In the genomic region with DNA sequence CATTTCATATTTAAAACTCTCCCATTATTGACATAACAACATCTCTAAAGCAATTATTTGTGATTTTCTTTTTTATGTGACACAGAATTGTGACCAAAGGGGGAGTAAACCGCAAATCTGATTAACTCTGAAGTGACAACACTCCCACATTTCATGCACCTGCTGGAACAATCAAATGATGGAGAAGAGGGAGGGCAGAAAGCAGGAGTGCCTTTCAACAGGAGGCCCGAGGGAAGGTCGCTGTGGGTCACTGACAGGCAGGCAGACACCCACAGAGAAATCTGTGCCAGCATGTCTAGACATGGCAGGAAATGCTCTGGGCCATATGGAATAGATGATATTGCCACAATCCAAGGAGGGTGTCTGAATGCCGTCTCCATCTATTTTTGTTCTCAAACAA, we compare ENCODE assay signal across 17 cellular contexts.
A peak's percentile ranks its signal among the peaks of the same experiment; 100 is the strongest.
DNase-seq lines count a peak whose midpoint lies in the region; ATAC-seq, FAIRE-seq and TF ChIP-seq lines count a peak whose summit lies in the region.
"Had no signal": no experiment of that assay in that cellular context is flagged by ENCODE, and none has a peak within 500 bp of the region (broad histone marks: within the 10 kb centered on the region; RNA-seq: fewer than 3 reads in every experiment).

No MANE protein-coding gene starts in this region.

- no peak overlapping the region for H3K4me3 Mint-ChIP-seq in CD14-positive monocyte
- H3K4me3 Mint-ChIP-seq: activated naive CD8-positive, alpha-beta T cell treated with anti-CD3 and anti-CD28 coated beads, Interleukin-2, amount 50 U/mL, for 24 hours; stimulated activated naive B cell treated with anti-CD40 and anti-IgM and Interleukin-4, amounts not matched to agents 10 μg/mL and 1 μg/mL and 100 μg/mL, for 72 hours had no signal

- intact Hi-C loops in endothelial cell of umbilical vein (cut with micrococcal nuclease) (loop anchor here (1.0 kb wide), 1 partner anchor 233 kb away; no protein-coding TSS in a partner anchor), CD14-positive monocyte (cut with micrococcal nuclease) (no loop called here), left ventricle myocardium inferior (cut with micrococcal nuclease) (no loop called here)

- no peak overlapping the region for H3K27ac ChIP-seq in A549
- H3K27ac ChIP-seq in endothelial cell of umbilical vein (ENCODE audit: insufficient read depth, low read depth, low read length) = peak overlapping the region; percentile 68
- no peak overlapping the region for H3K27ac ChIP-seq in left ventricle myocardium inferior (replicated peaks)
- H3K27ac ChIP-seq: colonic mucosa, pancreas had no signal

- peaks cover 0 to 3% of the 10 kb centered on the region in 2 experiments for H3K36me3 ChIP-seq in endothelial cell of umbilical vein (ENCODE audit: control insufficient read depth in 2 of 2, extremely low read depth in 1 of 2, insufficient read depth in 2 of 2, low read length in 2 of 2)
- H3K36me3 ChIP-seq in left ventricle myocardium inferior = no peaks in the 10 kb centered on the region
- H3K36me3 ChIP-seq: colonic mucosa, pancreas had no signal

- no peak overlapping the region for H3K4me3 ChIP-seq in A549
- no peak overlapping the region for H3K4me3 ChIP-seq in endothelial cell of umbilical vein (replicated peaks in 1 of 3; ENCODE audit: insufficient read depth in 1 of 3, low read depth in 1 of 3, low read length in 3 of 3)
- no peak overlapping the region for H3K4me3 ChIP-seq in left ventricle myocardium inferior
- H3K4me3 ChIP-seq: colonic mucosa, pancreas had no signal

- POLR2A ChIA-PET in A549 (lab: Yijun Ruan, JAX) = no interaction called here
- POLR2A ChIA-PET in endothelial cell of umbilical vein (lab: Charles Lee) = interaction anchor here (0.6 kb wide), 1 partner anchor 11 kb away, joined by 3 read pairs; no protein-coding TSS in a partner anchor

- H3K36me3 Mint-ChIP-seq in CD14-positive monocyte = no peaks in the 10 kb centered on the region
- H3K36me3 Mint-ChIP-seq: stimulated activated naive B cell treated with anti-CD40 and anti-IgM and Interleukin-4, amounts not matched to agents 10 μg/mL and 1 μg/mL and 100 μg/mL, for 72 hours had no signal

- H3K79me2 ChIP-seq in endothelial cell of umbilical vein (ENCODE audit: control insufficient read depth, insufficient read depth, low read length) = peaks cover 33% of the 10 kb centered on the region

- no peak for TF ChIP-seq RAD21 in A549 (conservative IDR thresholded peaks at IDR 0.05 in 1 of 2, IDR thresholded peaks at IDR 0.05 in 1 of 2)

- DNase-seq in A549 (ENCODE audit: low read depth in 1 of 2, low spot score in 1 of 2) = no peak
- peak; percentile 50 for DNase-seq in NCI-H1092 treated with DMSO at 0.1 percent for 48 hours (lab: John Stamatoyannopoulos, UW)
- DNase-seq in NCI-H69 (lab: John Stamatoyannopoulos, UW) = peak; percentile 99
- peak; percentile 85 for DNase-seq in endothelial cell of umbilical vein (ENCODE audit: low read depth, low spot score)
- no peak for DNase-seq in CD14-positive monocyte (ENCODE audit: low spot score)
- DNase-seq in left ventricle myocardium inferior = no peak
- no peak for DNase-seq in superior temporal gyrus (ENCODE audit: extremely low spot score)
- DNase-seq: activated naive CD8-positive, alpha-beta T cell treated with anti-CD3 and anti-CD28 coated beads, Interleukin-2, amount 50 U/mL, for 24 hours; colonic mucosa; HCEC 1CT; NCI-H1048; pancreas; stimulated activated CD4-positive, alpha-beta T cell treated with anti-CD3 and anti-CD28 coated beads, Interleukin-4, amount 100 ng/mL, for 1 hour; stimulated activated naive B cell treated with anti-CD40 and anti-IgM and Interleukin-4, amounts not matched to agents 10 μg/mL and 1 μg/mL and 100 μg/mL, for 72 hours; T1000 had no signal

- dilution Hi-C loops in endothelial cell of umbilical vein (cut with MboI; ENCODE audit: extremely low pct_ligation_motif_present, low sequenced_read_pairs) = no loop called here

- peaks cover 0 to 4% (median 0%) of the 10 kb centered on the region in 7 donors for H3K9me3 Mint-ChIP-seq in CD14-positive monocyte
- H3K9me3 Mint-ChIP-seq: activated naive CD8-positive, alpha-beta T cell treated with anti-CD3 and anti-CD28 coated beads, Interleukin-2, amount 50 U/mL, for 24 hours; stimulated activated naive B cell treated with anti-CD40 and anti-IgM and Interleukin-4, amounts not matched to agents 10 μg/mL and 1 μg/mL and 100 μg/mL, for 72 hours had no signal

- H4K20me1 ChIP-seq in endothelial cell of umbilical vein (replicated peaks; ENCODE audit: control insufficient read depth, extremely low read depth, insufficient read depth, low read length) = peaks cover 4% of the 10 kb centered on the region

- no peaks in the 10 kb centered on the region for H3K9me3 ChIP-seq in A549
- H3K9me3 ChIP-seq in endothelial cell of umbilical vein (replicated peaks; ENCODE audit: control insufficient read depth, insufficient read depth, low read length) = no peaks in the 10 kb centered on the region
- H3K9me3 ChIP-seq in left ventricle myocardium inferior (replicated peaks) = no peaks in the 10 kb centered on the region
- H3K9me3 ChIP-seq: colonic mucosa, pancreas had no signal

- H3K9me1 ChIP-seq in endothelial cell of umbilical vein (replicated peaks; ENCODE audit: control insufficient read depth, extremely low read depth, insufficient read depth, low read length) = no peaks in the 10 kb centered on the region

- H3K4me1 ChIP-seq in A549 (peaks cover 8% of the 10 kb centered on the region; the same call in 2 of the 3 replicates), endothelial cell of umbilical vein (ENCODE audit: control insufficient read depth, extremely low read depth, insufficient read depth, low read length) (peaks cover 15% of the 10 kb centered on the region), left ventricle myocardium inferior (peaks cover 46% of the 10 kb centered on the region)
- H3K4me1 ChIP-seq: colonic mucosa, pancreas had no signal

- ATAC-seq in A549 (no peak), GM19397 (IDR thresholded peaks at IDR 0.05; ENCODE audit: unreplicated experiment) (no peak)
- ATAC-seq: activated naive CD8-positive, alpha-beta T cell treated with anti-CD3 and anti-CD28 coated beads, Interleukin-2, amount 50 U/mL, for 24 hours; stimulated activated naive B cell treated with anti-CD40 and anti-IgM and Interleukin-4, amounts not matched to agents 10 μg/mL and 1 μg/mL and 100 μg/mL, for 72 hours had no signal

- H3K4me1 Mint-ChIP-seq in CD14-positive monocyte = peaks cover 2% of the 10 kb centered on the region
- H3K4me1 Mint-ChIP-seq: activated naive CD8-positive, alpha-beta T cell treated with anti-CD3 and anti-CD28 coated beads, Interleukin-2, amount 50 U/mL, for 24 hours; stimulated activated naive B cell treated with anti-CD40 and anti-IgM and Interleukin-4, amounts not matched to agents 10 μg/mL and 1 μg/mL and 100 μg/mL, for 72 hours had no signal

- no peak overlapping the region for H2AFZ ChIP-seq in endothelial cell of umbilical vein (ENCODE audit: low read depth, low read length)

- TF ChIP-seq POLR2A in A549 (IDR thresholded peaks at IDR 0.05; ENCODE audit: low read length) (no peak), endothelial cell of umbilical vein (IDR thresholded peaks at IDR 0.05; ENCODE audit: low read depth, low read length) (no peak)

- TF ChIP-seq CTCF in A549 (IDR thresholded peaks at IDR 0.05) = no peak
- TF ChIP-seq CTCF in endothelial cell of umbilical vein (IDR thresholded peaks at IDR 0.05; ENCODE audit: extremely low read depth in 1 of 2, insufficient read depth in 1 of 2, low read depth in 1 of 2, low read length in 2 of 2) = no peak
- no peak for TF ChIP-seq CTCF in CD14-positive monocyte (IDR thresholded peaks at IDR 0.05)
- no peak for TF ChIP-seq CTCF in left ventricle myocardium inferior (IDR thresholded peaks at IDR 0.05; ENCODE audit: borderline replicate concordance)

- peak overlapping the region; percentile 47 for H3K9ac ChIP-seq in endothelial cell of umbilical vein (replicated peaks; ENCODE audit: extremely low read depth, insufficient read depth, low read length)

- BruUV-seq in endothelial cell of umbilical vein (replicated peaks; lab: Mats Ljungman, UMichigan) = no TSS peak

- H3K4me2 ChIP-seq in A549 (0 out of 3 replicates have a peak overlapping the region, but pooled peaks have one; percentile 5), endothelial cell of umbilical vein (ENCODE audit: insufficient read depth, low read length) (no peak overlapping the region)

- 56% methylated on average over 4 of the region's 4 CpGs for WGBS in A549 (ENCODE audit: missing lambda C conversion rate)

- no peaks in the 10 kb centered on the region for H3K27me3 Mint-ChIP-seq in CD14-positive monocyte (ENCODE audit: low read depth in 3 of 3)
- H3K27me3 Mint-ChIP-seq: stimulated activated naive B cell treated with anti-CD40 and anti-IgM and Interleukin-4, amounts not matched to agents 10 μg/mL and 1 μg/mL and 100 μg/mL, for 72 hours had no signal

- CTCF ChIA-PET in A549 (lab: Yijun Ruan, JAX) (no interaction called here), endothelial cell of umbilical vein (lab: Charles Lee) (no interaction called here)

- TF ChIP-seq EP300 in A549 (IDR thresholded peaks at IDR 0.05) = no peak

- H3K27me3 ChIP-seq in endothelial cell of umbilical vein (ENCODE audit: control insufficient read depth in 2 of 2, insufficient read depth in 2 of 2, low read length in 2 of 2) (no peaks in the 10 kb centered on the region), left ventricle myocardium inferior (ENCODE audit: low read depth) (no peaks in the 10 kb centered on the region)
- H3K27me3 ChIP-seq: colonic mucosa, pancreas had no signal

- H3K27ac Mint-ChIP-seq in CD14-positive monocyte = no peak overlapping the region
- H3K27ac Mint-ChIP-seq: activated naive CD8-positive, alpha-beta T cell treated with anti-CD3 and anti-CD28 coated beads, Interleukin-2, amount 50 U/mL, for 24 hours; stimulated activated naive B cell treated with anti-CD40 and anti-IgM and Interleukin-4, amounts not matched to agents 10 μg/mL and 1 μg/mL and 100 μg/mL, for 72 hours had no signal

- FAIRE-seq in A549 (lab: Jason Lieb, UNC) = no peak
- FAIRE-seq in endothelial cell of umbilical vein (lab: Jason Lieb, UNC) = peak; percentile 59
- FAIRE-seq: pancreas, RCC 7860 had no signal

TF ChIP-seq in A549, 52 proteins besides CTCF, POLR2A, EP300 and RAD21 (continues in another document):
- TF ChIP-seq PHF8 (IDR thresholded peaks at IDR 0.05; ENCODE audit: borderline replicate concordance, low read depth) = no peak
- no peak for TF ChIP-seq CEBPB (IDR thresholded peaks at IDR 0.05)
- TF ChIP-seq EHF (CRISPR knock-in tag; IDR thresholded peaks at IDR 0.05) = no peak

TF ChIP-seq in endothelial cell of umbilical vein, 7 proteins besides CTCF, POLR2A, EP300 and RAD21:
- TF ChIP-seq JUN (IDR thresholded peaks at IDR 0.05; ENCODE audit: borderline replicate concordance, insufficient read depth, insufficient read length, low read depth) = no peak
- peak; percentile 23 for TF ChIP-seq POLR2AphosphoS5 (IDR thresholded peaks at IDR 0.05; ENCODE audit: insufficient read depth, low read depth, low read length)
TF ChIP-seq in endothelial cell of umbilical vein: peak in this region for 1.

Comparison
In these comparisons a context has a peak if more than half of its experiments do, and no peak if none do; other contexts are left out.
1. DNase-seq: peak in NCI-H1092 treated with DMSO at 0.1 percent for 48 hours (single experiment), NCI-H69 (single experiment) and endothelial cell of umbilical vein (single experiment); none in A549 (0 of 2), CD14-positive monocyte (single experiment), left ventricle myocardium inferior (single experiment) and superior temporal gyrus (single experiment).